In the genomic region with DNA sequence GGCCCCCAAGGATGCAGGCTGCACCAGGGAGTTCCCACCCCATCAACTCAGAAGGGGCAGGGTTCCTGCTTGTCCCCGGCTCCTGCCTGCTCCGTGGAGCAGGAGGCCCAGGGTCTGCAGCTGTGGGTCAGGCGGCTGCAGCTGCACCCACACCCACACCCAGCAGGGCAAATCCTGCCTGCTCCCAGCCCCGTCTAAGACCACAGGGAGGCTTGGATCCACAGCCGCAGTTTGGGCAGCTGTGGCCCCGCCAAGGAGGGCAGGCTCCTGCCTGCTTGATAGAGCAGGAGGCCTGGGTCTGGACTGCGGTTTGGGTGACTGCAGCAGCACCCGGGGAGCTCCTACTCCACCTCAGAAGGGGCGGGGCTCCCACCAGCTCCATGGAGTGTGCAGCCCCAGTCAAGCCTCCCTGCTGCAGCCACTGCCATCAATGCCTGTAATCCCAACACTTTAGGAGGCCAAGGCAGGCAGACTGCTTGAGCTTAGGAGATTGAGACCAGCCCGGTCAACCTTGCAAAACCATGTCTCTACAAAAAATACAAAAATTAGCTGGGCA, we compare ENCODE assay signal across 25 cellular contexts.
"Had no signal": no experiment of that assay in that cellular context is flagged by ENCODE, and none has a peak within 500 bp of the region (broad histone marks: within the 10 kb centered on the region; RNA-seq: fewer than 3 reads in every experiment).

No MANE protein-coding gene starts in this region.

- H3K36me3 ChIP-seq: gastroesophageal sphincter, heart left ventricle, neutrophil, pancreas, right lobe of liver, thoracic aorta, tibial nerve, upper lobe of left lung had no signal

- H3K27me3 Mint-ChIP-seq: dendritic cell treated with granulocyte-macrophage colony-stimulating factor and Interleukin-4, amounts not matched to agents 40 ng/mL and 50 ng/mL, for 4 days; memory B cell; naive B cell had no signal

- H3K9me3 ChIP-seq: gastroesophageal sphincter, heart left ventricle, neutrophil, pancreas, right lobe of liver, thoracic aorta, tibial nerve, upper lobe of left lung had no signal

- H3K27me3 ChIP-seq: gastroesophageal sphincter, heart left ventricle, hepatocyte, neutrophil, pancreas, right lobe of liver, tibial nerve, upper lobe of left lung had no signal

- ATAC-seq: esophagus mucosa, gastroesophageal sphincter, heart left ventricle, left lobe of liver, pancreas had no signal

- H3K4me3 Mint-ChIP-seq: dendritic cell treated with granulocyte-macrophage colony-stimulating factor and Interleukin-4, amounts not matched to agents 40 ng/mL and 50 ng/mL, for 4 days; endodermal cell; memory B cell had no signal

- H3K9me3 Mint-ChIP-seq: dendritic cell treated with granulocyte-macrophage colony-stimulating factor and Interleukin-4, amounts not matched to agents 40 ng/mL and 50 ng/mL, for 4 days; endodermal cell; memory B cell; naive B cell had no signal

- H3K27ac ChIP-seq: epithelial cell of prostate, gastroesophageal sphincter, heart left ventricle, hepatocyte, neutrophil, pancreas, right lobe of liver, thoracic aorta, tibial nerve, upper lobe of left lung had no signal

- H3K79me2 ChIP-seq: hepatocyte had no signal

- H3K27ac Mint-ChIP-seq: dendritic cell treated with granulocyte-macrophage colony-stimulating factor and Interleukin-4, amounts not matched to agents 40 ng/mL and 50 ng/mL, for 4 days; endodermal cell had no signal

- H3K4me2 ChIP-seq: hepatocyte had no signal

- H3K4me1 ChIP-seq: gastroesophageal sphincter, heart left ventricle, pancreas, right lobe of liver, tibial nerve, upper lobe of left lung had no signal

- H3K4me3 ChIP-seq: gastroesophageal sphincter, heart left ventricle, hepatocyte, lung, pancreas, right lobe of liver, thoracic aorta, tibial nerve, upper lobe of left lung had no signal

- DNase-seq: effector CD8-positive, alpha-beta T cell; endodermal cell; foreskin fibroblast; heart left ventricle; kidney; naive B cell; pancreas; right lobe of liver; small intestine; stimulated activated CD4-positive, alpha-beta T cell treated with anti-CD3 and anti-CD28 coated beads, Interleukin-15, amount 100 ng/mL, for 24 hours; stimulated activated CD4-positive, alpha-beta T cell treated with anti-CD3 and anti-CD28 coated beads, Interleukin-2, amount 100 ng/mL, for 48 hours; stimulated activated CD8-positive, alpha-beta memory T cell treated with anti-CD3 and anti-CD28 coated beads, Interleukin-4, amount 100 ng/mL, for 48 hours; stimulated activated naive CD4-positive, alpha-beta T cell treated with Interleukin-2 at 50 U/mL for 16 hours had no signal

- H2AFZ ChIP-seq: hepatocyte had no signal
